ENCODE assay signal across 32 cellular contexts in genomic region chr1:18684306-18684705, GRCh38. TPM values are rescaled to one million over a fixed set of nuclear protein-coding genes. Genes with fewer than 3 reads are reported as not detected.
"Had no signal": no experiment of that assay in that cellular context is flagged by ENCODE, and none has a peak within 500 bp of the region (broad histone marks: within the 10 kb centered on the region; RNA-seq: fewer than 3 reads in every experiment).

No MANE protein-coding gene starts in this region.

- H3K4me2 ChIP-seq: hepatocyte, neural progenitor cell had no signal

- H3K9me3 Mint-ChIP-seq: effector memory CD8-positive, alpha-beta T cell; natural killer cell treated with Interleukin-12 subunit alpha and Interleukin-12 subunit beta and Interleukin-15 and Interleukin-18, amount 100 ng/mL, for 72 hours; neural progenitor cell had no signal

- H3K4me3 ChIP-seq: gastroesophageal sphincter, heart left ventricle, hepatocyte, left lung, mucosa of descending colon, neural progenitor cell, ovary, psoas muscle, sigmoid colon, testis, tibial nerve, upper lobe of left lung had no signal

- ATAC-seq: effector memory CD8-positive, alpha-beta T cell; gastroesophageal sphincter; heart left ventricle; left lung; mucosa of descending colon; psoas muscle; right cardiac atrium; stimulated activated memory B cell treated with anti-CD40 and anti-IgM and Interleukin-4, amounts not matched to agents 10 μg/mL and 1 μg/mL and 100 μg/mL, for 72 hours had no signal

- H3K4me1 Mint-ChIP-seq: mesothelial cell of epicardium; naive B cell; stimulated activated memory B cell treated with anti-CD40 and anti-IgM and Interleukin-4, amounts not matched to agents 10 μg/mL and 1 μg/mL and 100 μg/mL, for 72 hours had no signal

- H3K27ac Mint-ChIP-seq: effector memory CD8-positive, alpha-beta T cell; mesothelial cell of epicardium; naive B cell; natural killer cell treated with Interleukin-12 subunit alpha and Interleukin-12 subunit beta and Interleukin-15 and Interleukin-18, amount 100 ng/mL, for 72 hours; neural progenitor cell; stimulated activated memory B cell treated with anti-CD40 and anti-IgM and Interleukin-4, amounts not matched to agents 10 μg/mL and 1 μg/mL and 100 μg/mL, for 72 hours had no signal

- H3K4me1 ChIP-seq: gastroesophageal sphincter, heart left ventricle, left lung, neural progenitor cell, psoas muscle, sigmoid colon, testis, tibial nerve, upper lobe of left lung had no signal

- H3K27me3 ChIP-seq: hepatocyte, ovary, testis, upper lobe of left lung had no signal

- H3K27ac ChIP-seq: gastroesophageal sphincter, heart left ventricle, hepatocyte, left lung, neural progenitor cell, ovary, psoas muscle, sigmoid colon, testis, tibial nerve, upper lobe of left lung had no signal

- DNase-seq: cortex of kidney; effector memory CD8-positive, alpha-beta T cell; erythroblast; foreskin fibroblast; heart left ventricle; kidney; left lung; mesenchymal stem cell; mucosa of descending colon; naive B cell; nucleus accumbens; ovary; posterior cingulate gyrus; psoas muscle; right cardiac atrium; sigmoid colon; stimulated activated CD4-positive, alpha-beta T cell treated with anti-CD3 and anti-CD28 coated beads, Interleukin-2, amount 100 ng/mL, for 24 hours; stimulated activated CD4-positive, alpha-beta T cell treated with anti-CD3 and anti-CD28 coated beads, Interleukin-4, amount 100 ng/mL, for 24 hours; stimulated activated naive CD8-positive, alpha-beta T cell treated with anti-CD3 and anti-CD28 coated beads, Interleukin-15, Interleukin-2, amounts not matched to agents 100 U/mL and 50 U/mL, for 24 hours; substantia nigra; testis; upper lobe of left lung had no signal

- H2AFZ ChIP-seq: hepatocyte, neural progenitor cell had no signal

- H3K9me3 ChIP-seq: gastroesophageal sphincter, heart left ventricle, left lung, mucosa of descending colon, ovary, psoas muscle, sigmoid colon, testis, upper lobe of left lung had no signal

- H3K79me2 ChIP-seq: hepatocyte had no signal

- H3K36me3 Mint-ChIP-seq: mesothelial cell of epicardium; naive B cell; natural killer cell treated with Interleukin-12 subunit alpha and Interleukin-12 subunit beta and Interleukin-15 and Interleukin-18, amount 100 ng/mL, for 72 hours; neural progenitor cell; stimulated activated memory B cell treated with anti-CD40 and anti-IgM and Interleukin-4, amounts not matched to agents 10 μg/mL and 1 μg/mL and 100 μg/mL, for 72 hours had no signal

- H3K4me3 Mint-ChIP-seq: effector memory CD8-positive, alpha-beta T cell; mesothelial cell of epicardium; naive B cell; natural killer cell treated with Interleukin-12 subunit alpha and Interleukin-12 subunit beta and Interleukin-15 and Interleukin-18, amount 100 ng/mL, for 72 hours; neural progenitor cell; stimulated activated memory B cell treated with anti-CD40 and anti-IgM and Interleukin-4, amounts not matched to agents 10 μg/mL and 1 μg/mL and 100 μg/mL, for 72 hours had no signal

- H3K36me3 ChIP-seq: gastroesophageal sphincter, heart left ventricle, left lung, neural progenitor cell, ovary, sigmoid colon, tibial nerve, upper lobe of left lung had no signal

RNA-seq across cellular contexts. Expression of gene PAX7, which starts 53.7 kb away (rescaled TPM):
- total RNA-seq: dermis microvascular lymphatic vessel endothelial cell; gastroesophageal sphincter; heart left ventricle; hepatocyte; kidney; left lung; lung microvascular endothelial cell; mesothelial cell of epicardium; mucosa of descending colon; natural killer cell treated with Interleukin-12 subunit alpha and Interleukin-12 subunit beta and Interleukin-15 and Interleukin-18, amount 100 ng/mL, for 72 hours; ovary; renal cortical epithelial cell; right cardiac atrium; sigmoid colon; tibial nerve; upper lobe of left lung had no signal
- polyA plus RNA-seq: heart left ventricle, hepatocyte, ovary, right cardiac atrium, sigmoid colon had no signal
